Comparison of ENCODE assay signal across 11 cellular contexts in the genomic region with DNA sequence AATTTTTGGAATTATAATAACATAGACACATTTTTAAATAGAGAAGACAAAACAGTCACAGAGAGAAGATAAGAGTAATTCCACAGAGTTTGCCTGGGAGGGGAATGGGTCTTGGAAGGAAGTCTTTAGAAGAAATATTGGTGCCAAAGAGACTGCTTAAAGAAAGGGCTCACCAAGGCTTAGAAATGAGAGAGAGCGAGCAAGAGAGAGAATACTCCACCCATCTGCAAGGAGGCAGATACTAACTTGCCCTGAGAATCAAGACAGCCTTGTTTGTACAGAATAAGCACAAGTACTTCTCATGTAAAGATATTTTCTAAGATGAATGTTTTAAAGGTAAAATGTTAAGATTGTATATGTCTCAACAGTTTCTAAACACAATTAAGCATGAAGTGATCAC.
DNase-seq lines count a peak whose midpoint lies in the region; ATAC-seq, FAIRE-seq and TF ChIP-seq lines count a peak whose summit lies in the region.
"Had no signal": no experiment of that assay in that cellular context is flagged by ENCODE, and none has a peak within 500 bp of the region (broad histone marks: within the 10 kb centered on the region; RNA-seq: fewer than 3 reads in every experiment).

No MANE protein-coding gene starts in this region.

- H3K9ac ChIP-seq in skeletal muscle tissue (ENCODE audit: low read depth in 1 of 3, low read length in 3 of 3) (peak overlapping the region in 1 of 3 donors; percentile 45), kidney (ENCODE audit: low read length in 2 of 2) (no peak overlapping the region)

- no peaks in the 10 kb centered on the region for H3K27me3 Mint-ChIP-seq in HFFc6 (ENCODE audit: insufficient read depth)
- no peaks in the 10 kb centered on the region for H3K27me3 Mint-ChIP-seq in activated CD8-positive, alpha-beta T cell treated with anti-CD3 and anti-CD28 coated beads, Interleukin-2, amount 10 ng/mL, durations not matched to agents 7 days and 5 days (ENCODE audit: low read depth)

- H3K9me3 ChIP-seq in skeletal muscle tissue (ENCODE audit: control insufficient read depth in 3 of 3, low read length in 3 of 3) (no peaks in the 10 kb centered on the region), kidney (ENCODE audit: control insufficient read depth in 1 of 2, low read length in 2 of 2) (no peaks in the 10 kb centered on the region)

- H3K4me1 ChIP-seq in foreskin keratinocyte (peaks cover 59% of the 10 kb centered on the region), skeletal muscle tissue (ENCODE audit: control insufficient read depth in 3 of 3, insufficient read depth in 3 of 3, low read length in 3 of 3) (peaks cover 17 to 50% (median 40%) of the 10 kb centered on the region in 3 donors), kidney (ENCODE audit: control insufficient read depth in 1 of 2, insufficient read depth in 1 of 2, low read depth in 1 of 2, low read length in 2 of 2) (peaks cover 0 to 3% of the 10 kb centered on the region in 2 donors)

- peak overlapping the region; percentile 68; the same call in 1 of the 2 replicates for H3K4me3 Mint-ChIP-seq in HFFc6
- no peak overlapping the region for H3K4me3 Mint-ChIP-seq in activated CD8-positive, alpha-beta T cell treated with anti-CD3 and anti-CD28 coated beads, Interleukin-2, amount 10 ng/mL, durations not matched to agents 7 days and 5 days

- TF ChIP-seq CTCF in HFFc6 (IDR thresholded peaks at IDR 0.05) (no peak), foreskin keratinocyte (conservative IDR thresholded peaks at IDR 0.05) (no peak), kidney (IDR thresholded peaks at IDR 0.05; ENCODE audit: borderline replicate concordance, extremely low read depth, insufficient read depth) (no peak)

- H3K27ac ChIP-seq in foreskin keratinocyte: peak overlapping the region; percentile 78
- peak overlapping the region; percentile 59 for H3K27ac ChIP-seq in skeletal muscle tissue (ENCODE audit: low read depth, low read length)
- no peak overlapping the region for H3K27ac ChIP-seq in kidney (ENCODE audit: low read depth in 2 of 2, low read length in 2 of 2)

- peaks cover 84% of the 10 kb centered on the region for H3K4me1 Mint-ChIP-seq in HFFc6 (ENCODE audit: low read depth)
- H3K4me1 Mint-ChIP-seq in activated CD8-positive, alpha-beta T cell treated with anti-CD3 and anti-CD28 coated beads, Interleukin-2, amount 10 ng/mL, durations not matched to agents 7 days and 5 days (ENCODE audit: low read depth): peaks cover 37% of the 10 kb centered on the region

- H3K9me3 Mint-ChIP-seq in HFFc6: no peaks in the 10 kb centered on the region
- H3K9me3 Mint-ChIP-seq in activated CD8-positive, alpha-beta T cell treated with anti-CD3 and anti-CD28 coated beads, Interleukin-2, amount 10 ng/mL, durations not matched to agents 7 days and 5 days (ENCODE audit: insufficient read depth): no peaks in the 10 kb centered on the region

- CTCF ChIA-PET in activated CD8-positive, alpha-beta T cell treated with anti-CD3 and anti-CD28 coated beads, Interleukin-2, amount 10 ng/mL, durations not matched to agents 7 days and 5 days (lab: Charles Lee): no interaction called here

- H3K27ac Mint-ChIP-seq in HFFc6: peak overlapping the region; percentile 92
- H3K27ac Mint-ChIP-seq in activated CD8-positive, alpha-beta T cell treated with anti-CD3 and anti-CD28 coated beads, Interleukin-2, amount 10 ng/mL, durations not matched to agents 7 days and 5 days: peak overlapping the region; percentile 49

- POLR2A ChIA-PET in activated CD8-positive, alpha-beta T cell treated with anti-CD3 and anti-CD28 coated beads, Interleukin-2, amount 10 ng/mL, durations not matched to agents 7 days and 5 days (lab: Charles Lee): no interaction called here

- no peaks in the 10 kb centered on the region for H3K27me3 ChIP-seq in foreskin keratinocyte
- no peaks in the 10 kb centered on the region for H3K27me3 ChIP-seq in skeletal muscle tissue (ENCODE audit: control insufficient read depth in 3 of 3, insufficient read depth in 3 of 3, low read length in 3 of 3)

- H3K36me3 Mint-ChIP-seq in HFFc6 (ENCODE audit: low read depth): no peaks in the 10 kb centered on the region
- no peaks in the 10 kb centered on the region for H3K36me3 Mint-ChIP-seq in activated CD8-positive, alpha-beta T cell treated with anti-CD3 and anti-CD28 coated beads, Interleukin-2, amount 10 ng/mL, durations not matched to agents 7 days and 5 days (ENCODE audit: low read depth)

- intact Hi-C loops in kidney (cut with DNase I): loop anchor here (10.0 kb wide), 1 partner anchor 295 kb away; no protein-coding TSS in a partner anchor

- DNase-seq in HFFc6 (no peak), foreskin keratinocyte (peak; percentile 40 to 56), kidney (no peak), NCI-H2196 (lab: John Stamatoyannopoulos, UW; ENCODE audit: unreplicated experiment) (no peak), iPS-NIHi7 (ENCODE audit: extremely low spot score) (no peak)
- DNase-seq in activated CD8-positive, alpha-beta T cell treated with anti-CD3 and anti-CD28 coated beads, Interleukin-2, amount 10 ng/mL, durations not matched to agents 7 days and 5 days: no peak
- DNase-seq in stimulated activated CD4-positive, alpha-beta T cell treated with anti-CD3 and anti-CD28 coated beads, Interleukin-1b, Interleukin-23, amount 100 ng/mL, for 48 hours: no peak
- DNase-seq: activated gamma-delta T cell treated with Interleukin-2 at 50 U/mL for 16 hours, DMS 273 treated with DMSO at 0.1 percent for 48 hours, T-helper 9 cell had no signal

- no peak for FAIRE-seq in kidney (lab: Jason Lieb, UNC)

- no peak for ATAC-seq in activated CD8-positive, alpha-beta T cell treated with anti-CD3 and anti-CD28 coated beads, Interleukin-2, amount 10 ng/mL, durations not matched to agents 7 days and 5 days
- no peak for ATAC-seq in foreskin keratinocyte

- no peak overlapping the region for H3K4me3 ChIP-seq in skeletal muscle tissue (ENCODE audit: low read length in 3 of 3)
- no peak overlapping the region for H3K4me3 ChIP-seq in kidney (ENCODE audit: low read length in 2 of 2)

- H3K36me3 ChIP-seq in skeletal muscle tissue (ENCODE audit: control insufficient read depth in 3 of 3, insufficient read depth in 3 of 3, low read length in 3 of 3) (no peaks in the 10 kb centered on the region), kidney (ENCODE audit: control insufficient read depth in 1 of 2, insufficient read depth in 2 of 2, low read length in 2 of 2) (no peaks in the 10 kb centered on the region)

Comparison
In these comparisons a context has a peak if more than half of its experiments do, and no peak if none do; other contexts are left out.
1. DNase-seq: peak in foreskin keratinocyte (2 of 2); none in HFFc6 (single experiment), activated CD8-positive, alpha-beta T cell treated with anti-CD3 and anti-CD28 coated beads, Interleukin-2, amount 10 ng/mL, durations not matched to agents 7 days and 5 days (single experiment), stimulated activated CD4-positive, alpha-beta T cell treated with anti-CD3 and anti-CD28 coated beads, Interleukin-1b, Interleukin-23, amount 100 ng/mL, for 48 hours (single experiment), kidney (single experiment), NCI-H2196 (single experiment) and iPS-NIHi7 (single experiment).
2. H3K27ac ChIP-seq: peak in foreskin keratinocyte (single experiment) and skeletal muscle tissue (single experiment); none in kidney (0 of 2).